Comparison of ENCODE assay signal across 8 cellular contexts in the genomic region with DNA sequence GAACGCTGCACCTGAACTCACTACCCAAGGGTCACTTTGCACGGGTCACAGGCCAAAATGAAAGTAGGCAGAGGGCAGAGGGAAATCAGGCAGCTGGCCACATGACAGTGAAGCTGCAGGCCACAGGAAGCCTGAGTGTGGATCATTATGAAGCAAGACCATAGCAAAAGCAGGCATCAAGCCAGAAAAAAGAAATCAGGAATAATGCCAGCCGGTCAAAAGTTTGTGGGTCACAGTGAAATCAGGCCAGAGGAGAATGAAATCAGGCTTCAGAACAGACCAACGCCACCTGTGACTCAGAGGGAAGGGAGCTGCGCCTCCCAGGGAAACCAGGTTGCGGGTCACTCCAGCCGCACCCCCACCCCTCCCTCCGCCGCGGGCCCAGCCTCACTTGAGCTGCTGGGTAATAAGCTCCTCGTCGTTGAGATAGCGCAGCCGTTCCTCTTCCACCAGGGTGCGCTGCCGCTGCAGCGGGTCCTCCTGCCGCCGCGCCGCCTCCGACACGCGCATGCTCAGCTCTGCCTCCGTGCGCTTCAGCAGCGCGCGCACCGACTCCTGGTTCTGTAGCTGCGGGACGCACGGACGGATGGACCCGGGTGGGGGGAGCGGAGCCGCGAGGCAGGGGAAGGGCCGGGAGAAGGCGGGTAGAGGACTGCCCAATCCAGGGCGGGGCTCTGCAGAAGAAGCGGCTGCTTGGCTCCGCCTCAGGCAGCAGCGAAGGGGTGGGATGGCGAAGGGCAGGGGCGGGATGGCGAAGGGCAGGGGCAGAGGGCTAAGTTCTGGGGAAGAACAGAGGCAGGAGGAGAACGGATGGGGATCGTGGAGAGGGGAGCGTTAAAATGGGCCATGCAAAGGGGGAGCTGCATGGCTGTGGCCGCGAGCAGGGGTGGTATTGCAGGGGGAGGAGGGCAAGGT. TPM values are rescaled to one million over a fixed set of nuclear protein-coding genes. Genes with fewer than 3 reads are reported as not detected.
DNase-seq lines count a peak whose midpoint lies in the region; ATAC-seq and TF ChIP-seq lines count a peak whose summit lies in the region.

No MANE protein-coding gene starts in this region.

- peak overlapping the region; percentile 24 for H3K4me3 ChIP-seq in LNCaP clone FGC (ENCODE audit: low read depth, low read length)
- peak overlapping the region; percentile 39 for H3K4me3 ChIP-seq in fibroblast of mammary gland (ENCODE audit: control insufficient read depth, low read depth, low read length)

- ATAC-seq in GM21529 (IDR thresholded peaks at IDR 0.05; ENCODE audit: unreplicated experiment), result peak; percentile 61
- peak; percentile 83 for ATAC-seq in activated T-helper 17 cell treated with anti-CD3 and anti-CD28 coated beads, Interleukin-2, amount 50 U/mL, for 72 hours (replicated peaks)
- ATAC-seq in naive B cell (ENCODE audit: low read depth in 2 of 2), result peak; percentile 67 to 73

- peak; percentile 99 for TF ChIP-seq CTCF in LNCaP clone FGC (IDR thresholded peaks at IDR 0.05; ENCODE audit: control insufficient read depth, extremely low read depth, insufficient read depth)
- peak; percentile 75 for TF ChIP-seq CTCF in fibroblast of mammary gland (conservative IDR thresholded peaks at IDR 0.05; ENCODE audit: control insufficient read depth, insufficient read depth, low read depth, low read length)

- H3K4me1 Mint-ChIP-seq in activated T-helper 17 cell treated with anti-CD3 and anti-CD28 coated beads, Interleukin-2, amount 50 U/mL, for 72 hours, result peaks cover 12% of the 10 kb centered on the region
- peaks cover 30 to 38% (median 35%) of the 10 kb centered on the region in 3 donors for H3K4me1 Mint-ChIP-seq in naive B cell

- H3K27me3 Mint-ChIP-seq in activated T-helper 17 cell treated with anti-CD3 and anti-CD28 coated beads, Interleukin-2, amount 50 U/mL, for 72 hours, result peaks cover 22% of the 10 kb centered on the region
- H3K27me3 Mint-ChIP-seq in naive B cell, result peaks cover 14 to 48% (median 19%) of the 10 kb centered on the region in 3 donors

- peak overlapping the region; percentile 99 for H3K4me3 Mint-ChIP-seq in activated T-helper 17 cell treated with anti-CD3 and anti-CD28 coated beads, Interleukin-2, amount 50 U/mL, for 72 hours
- peak overlapping the region; percentile 92 to 98 (median 97) for H3K4me3 Mint-ChIP-seq in naive B cell

- no peaks in the 10 kb centered on the region for H3K36me3 Mint-ChIP-seq in activated T-helper 17 cell treated with anti-CD3 and anti-CD28 coated beads, Interleukin-2, amount 50 U/mL, for 72 hours (ENCODE audit: low read depth)
- no peaks in the 10 kb centered on the region for H3K36me3 Mint-ChIP-seq in naive B cell

- H3K27ac Mint-ChIP-seq in activated T-helper 17 cell treated with anti-CD3 and anti-CD28 coated beads, Interleukin-2, amount 50 U/mL, for 72 hours, result peak overlapping the region; percentile 84
- peak overlapping the region in 4 of 6 donors; percentile 47 to 96 (median 80) for H3K27ac Mint-ChIP-seq in naive B cell

- no peaks in the 10 kb centered on the region for H3K9me3 Mint-ChIP-seq in activated T-helper 17 cell treated with anti-CD3 and anti-CD28 coated beads, Interleukin-2, amount 50 U/mL, for 72 hours
- peaks cover 0 to 1% (median 0%) of the 10 kb centered on the region in 7 donors for H3K9me3 Mint-ChIP-seq in naive B cell

- DNase-seq in COLO829 (ENCODE audit: low spot score) (peak; percentile 98), LNCaP clone FGC (ENCODE audit: low read depth) (peak; percentile 52), RPMI8226 (peak; percentile 95), fibroblast of mammary gland (ENCODE audit: low read depth) (peak; percentile 91), naive B cell (peak; percentile 86)
- DNase-seq in stimulated activated CD8-positive, alpha-beta memory T cell treated with anti-CD3 and anti-CD28 coated beads, Interleukin-7, amount 100 ng/mL, for 4 hours (ENCODE audit: low read depth in 2 of 2), result peak; percentile 74 to 84

RNA-seq across cellular contexts. Expression of a gene that starts 47.7 kb away (rescaled TPM):
- under 1 TPM in 1 of 2 donors, not detected in 1; 0.71 TPM for total RNA-seq in activated T-helper 17 cell treated with anti-CD3 and anti-CD28 coated beads, Interleukin-2, amount 50 U/mL, for 72 hours
- not detected for polyA plus RNA-seq in naive B cell (ENCODE audit: low read depth in 6 of 6)

Comparison
In these comparisons a context has a peak if more than half of its experiments do, and no peak if none do; other contexts are left out.
1. Peak in every context shown above with its lines: DNase-seq, ATAC-seq and H3K4me3 ChIP-seq.